In genomic region chr2:160417745-160418397, GRCh38 we compare ENCODE assay signal across 10 cellular contexts.
DNase-seq lines count a peak whose midpoint lies in the region; ATAC-seq, FAIRE-seq and TF ChIP-seq lines count a peak whose summit lies in the region.
"Had no signal": no experiment of that assay in that cellular context is flagged by ENCODE, and none has a peak within 500 bp of the region (broad histone marks: within the 10 kb centered on the region; RNA-seq: fewer than 3 reads in every experiment).

No MANE protein-coding gene starts in this region.

- peak overlapping the region; percentile 63; the same call in 1 of the 2 replicates for H2AK5ac ChIP-seq in IMR-90 (ENCODE audit: low read depth, low read length)
- no peak overlapping the region for H2AK5ac ChIP-seq in mesenchymal stem cell (ENCODE audit: low read length, severe bottlenecking)

- H2BK5ac ChIP-seq in IMR-90 (ENCODE audit: low read depth, low read length, poor library complexity, severe bottlenecking) (peak overlapping the region; percentile 33), mesenchymal stem cell (ENCODE audit: low read depth, low read length, poor library complexity, severe bottlenecking) (no peak overlapping the region)

- no peak for TF ChIP-seq POLR2A in IMR-90 (IDR thresholded peaks at IDR 0.05; ENCODE audit: low read depth, low read length)

- peaks cover 9% of the 10 kb centered on the region for H3K9me1 ChIP-seq in IMR-90 (ENCODE audit: insufficient read depth, low read length)

- H3K36me3 ChIP-seq in CD8-positive, alpha-beta T cell (ENCODE audit: insufficient read depth, low read length) = no peaks in the 10 kb centered on the region
- H3K36me3 ChIP-seq in IMR-90 (ENCODE audit: control insufficient read depth, insufficient read depth, low read length) (no peaks in the 10 kb centered on the region), astrocyte (ENCODE audit: insufficient read depth, low read length) (no peaks in the 10 kb centered on the region), mesenchymal stem cell (ENCODE audit: control insufficient read depth in 1 of 2, insufficient read depth in 2 of 2, low read depth in 1 of 2, low read length in 2 of 2) (peaks cover 0 to 10% of the 10 kb centered on the region in 2 experiments)
- H3K36me3 ChIP-seq: esophagus squamous epithelium had no signal

- peaks cover 12 to 47% of the 10 kb centered on the region in 2 experiments; a peak in 3 of 4 replicates for H3K79me1 ChIP-seq in IMR-90 (ENCODE audit: low read depth in 1 of 2, low read length in 2 of 2)
- H3K79me1 ChIP-seq in mesenchymal stem cell (replicated peaks; ENCODE audit: low read length, poor library complexity, severe bottlenecking) = peaks cover 8% of the 10 kb centered on the region

- H4K20me1 ChIP-seq in IMR-90 (ENCODE audit: insufficient read depth, low read length) = peaks cover 8% of the 10 kb centered on the region; the same call in 1 of the 2 replicates
- no peaks in the 10 kb centered on the region for H4K20me1 ChIP-seq in astrocyte (ENCODE audit: insufficient read depth, low read length)

- TF ChIP-seq CTCF in CD8-positive, alpha-beta T cell (IDR thresholded peaks at IDR 0.05) = no peak
- no peak for TF ChIP-seq CTCF in IMR-90 (conservative IDR thresholded peaks at IDR 0.05; ENCODE audit: low read depth, low read length)
- TF ChIP-seq CTCF in astrocyte (IDR thresholded peaks at IDR 0.05; ENCODE audit: insufficient read depth, low read depth, low read length) = no peak

- H3K36me3 Mint-ChIP-seq in CD8-positive, alpha-beta T cell = no peaks in the 10 kb centered on the region
- H3K36me3 Mint-ChIP-seq in astrocyte (ENCODE audit: low read depth, unreplicated experiment) = peaks cover 4% of the 10 kb centered on the region

- H3K4me3 Mint-ChIP-seq in CD8-positive, alpha-beta T cell = no peak overlapping the region
- H3K4me3 Mint-ChIP-seq in astrocyte (ENCODE audit: unreplicated experiment) = no peak overlapping the region

- H3K18ac ChIP-seq in IMR-90 (ENCODE audit: low read depth, low read length) = peak overlapping the region; percentile 88; the same call in 1 of the 2 replicates
- H3K18ac ChIP-seq in mesenchymal stem cell (ENCODE audit: low read depth in 1 of 2, low read length in 2 of 2) = no peak overlapping the region

- no peaks in the 10 kb centered on the region for H3K27me3 ChIP-seq in CD8-positive, alpha-beta T cell (ENCODE audit: insufficient read depth, low read length)
- H3K27me3 ChIP-seq in IMR-90 (ENCODE audit: control insufficient read depth, insufficient read depth, low read length) = no peaks in the 10 kb centered on the region
- H3K27me3 ChIP-seq in astrocyte (ENCODE audit: insufficient read depth, low read length) = no peaks in the 10 kb centered on the region
- H3K27me3 ChIP-seq in mesenchymal stem cell (ENCODE audit: control insufficient read depth in 1 of 2, insufficient read depth in 1 of 2, low read length in 2 of 2) = no peaks in the 10 kb centered on the region
- H3K27me3 ChIP-seq: esophagus squamous epithelium had no signal

- 80% methylated on average over 1 of the region's 6 CpGs; no CpG with 5 or more reads in 1 of the 2 experiments for WGBS in IMR-90 (ENCODE audit: extremely low coverage in 2 of 2, insufficient read length in 1 of 2), 2 experiments
- 22% methylated on average over 2 of the region's 6 CpGs for WGBS in mesenchymal stem cell

- H4K91ac ChIP-seq in IMR-90 (ENCODE audit: insufficient read depth, low read depth, low read length) (0 out of 2 replicates have a peak overlapping the region, but pooled peaks have one; percentile 61), mesenchymal stem cell (ENCODE audit: low read length) (no peak overlapping the region)

- intact Hi-C loops in CD8-positive, alpha-beta T cell (cut with DNase I, micrococcal nuclease) = no loop called here
- intact Hi-C loops in IMR-90 (cut with micrococcal nuclease) = no loop called here

- dilution Hi-C loops in IMR-90 (cut with HindIII; ENCODE audit: low sequenced_read_pairs, unreplicated experiment) = no loop called here

- no peaks in the 10 kb centered on the region for H3K27me3 Mint-ChIP-seq in CD8-positive, alpha-beta T cell (ENCODE audit: low read depth)
- H3K27me3 Mint-ChIP-seq in astrocyte (ENCODE audit: low read depth, unreplicated experiment) = no peaks in the 10 kb centered on the region

- no peaks in the 10 kb centered on the region for H3K9me3 Mint-ChIP-seq in CD8-positive, alpha-beta T cell
- no peaks in the 10 kb centered on the region for H3K9me3 Mint-ChIP-seq in astrocyte (ENCODE audit: unreplicated experiment)

- no peak overlapping the region for H3K27ac ChIP-seq in CD8-positive, alpha-beta T cell (ENCODE audit: low read depth, low read length)
- H3K27ac ChIP-seq in IMR-90 (ENCODE audit: insufficient read depth, low read length) (peak overlapping the region; percentile 50), astrocyte (ENCODE audit: low read depth, low read length) (peak overlapping the region; percentile 77), mesenchymal stem cell (ENCODE audit: low read length, poor library complexity, severe bottlenecking) (peak overlapping the region; percentile 74)
- H3K27ac ChIP-seq: esophagus squamous epithelium had no signal

- in situ Hi-C loops in IMR-90 (cut with MboI; ENCODE audit: low sequenced_read_pairs) = loop anchor here (10.0 kb wide), 1 partner anchor 547 kb away; no protein-coding TSS in a partner anchor

- H3K4ac ChIP-seq in IMR-90 (ENCODE audit: low read depth, low read length) (peak overlapping the region; percentile 68), mesenchymal stem cell (ENCODE audit: low read depth in 1 of 2, low read length in 2 of 2) (peak overlapping the region in 1 of 2 experiments; percentile 75)

- peak in 2 of 7 experiments; percentile 15 to 36 for DNase-seq in CD8-positive, alpha-beta T cell
- DNase-seq in IMR-90 (peak; percentile 95), astrocyte (ENCODE audit: low read depth) (peak; percentile 97), mesenchymal stem cell (peak; percentile 96)
- DNase-seq: esophagus squamous epithelium had no signal

- peak overlapping the region; percentile 5; the same call in 1 of the 2 replicates for H2BK20ac ChIP-seq in IMR-90 (ENCODE audit: low read depth, low read length)

- ATAC-seq in CD8-positive, alpha-beta T cell = peak; percentile 85
- ATAC-seq in IMR-90 (ENCODE audit: low read depth) (peak; percentile 57), HG03354 (IDR thresholded peaks at IDR 0.05; ENCODE audit: poor library complexity, severe bottlenecking, unreplicated experiment) (no peak), GM21529 (IDR thresholded peaks at IDR 0.05; ENCODE audit: unreplicated experiment) (no peak), GM18511 (IDR thresholded peaks at IDR 0.05; ENCODE audit: unreplicated experiment) (no peak), HG03565 (IDR thresholded peaks at IDR 0.05; ENCODE audit: unreplicated experiment) (no peak)
- ATAC-seq: HepG2 had no signal

- peak overlapping the region in 1 of 2 experiments; percentile 24 for H2BK12ac ChIP-seq in mesenchymal stem cell (ENCODE audit: low read length in 2 of 2)

- H2BK120ac ChIP-seq in IMR-90 (ENCODE audit: low read depth, low read length) (peak overlapping the region; percentile 12; the same call in 1 of the 2 replicates), mesenchymal stem cell (ENCODE audit: low read depth, low read length) (no peak overlapping the region)

- POLR2A ChIA-PET in CD8-positive, alpha-beta T cell (lab: Charles Lee) = no interaction called here
- POLR2A ChIA-PET in IMR-90 (lab: Charles Lee; ENCODE audit: unreplicated experiment) = no interaction called here

- no peaks in the 10 kb centered on the region for H3K9me3 ChIP-seq in CD8-positive, alpha-beta T cell (ENCODE audit: low read length)
- H3K9me3 ChIP-seq in IMR-90 (ENCODE audit: control insufficient read depth, insufficient read depth, low read length) = no peaks in the 10 kb centered on the region
- no peaks in the 10 kb centered on the region for H3K9me3 ChIP-seq in astrocyte (ENCODE audit: insufficient read depth, low read depth, low read length)
- no peaks in the 10 kb centered on the region for H3K9me3 ChIP-seq in mesenchymal stem cell (ENCODE audit: control insufficient read depth, low read length)
- H3K9me3 ChIP-seq: esophagus squamous epithelium had no signal

- FAIRE-seq in astrocyte (lab: Jason Lieb, UNC) = peak; percentile 97
- FAIRE-seq: HepG2 had no signal

- H2AFZ ChIP-seq in IMR-90 (replicated peaks; ENCODE audit: low read length, poor library complexity) (no peak overlapping the region), astrocyte (ENCODE audit: low read depth, low read length) (no peak overlapping the region), mesenchymal stem cell (ENCODE audit: low read depth, low read length) (no peak overlapping the region)

- H3K4me3 ChIP-seq in CD8-positive, alpha-beta T cell (ENCODE audit: low read depth, low read length) = no peak overlapping the region
- H3K4me3 ChIP-seq in IMR-90 (ENCODE audit: insufficient read depth, low read depth, low read length) (no peak overlapping the region), astrocyte (ENCODE audit: insufficient read depth, low read depth, low read length) (no peak overlapping the region), mesenchymal stem cell (ENCODE audit: insufficient read depth in 1 of 2, low read depth in 1 of 2, low read length in 2 of 2) (peak overlapping the region in 1 of 2 experiments; percentile 56)
- H3K4me3 ChIP-seq: esophagus squamous epithelium had no signal

- peak overlapping the region; percentile 64 for H4K5ac ChIP-seq in IMR-90 (ENCODE audit: low read depth, low read length)

- no peak for TF ChIP-seq RAD21 in IMR-90 (IDR thresholded peaks at IDR 0.05; ENCODE audit: low read length)

- peak overlapping the region; percentile 58; the same call in 1 of the 2 replicates for H3K56ac ChIP-seq in IMR-90 (ENCODE audit: extremely low read depth, insufficient read depth, low read length)

- H3K23ac ChIP-seq in IMR-90 (ENCODE audit: low read depth, low read length) = 0 out of 2 replicates have a peak overlapping the region, but pooled peaks have one; percentile 36
- H3K23ac ChIP-seq in mesenchymal stem cell (ENCODE audit: low read length in 2 of 2) = no peak overlapping the region

- H4K8ac ChIP-seq in IMR-90 (ENCODE audit: low read depth in 2 of 2, low read length in 2 of 2) (peak overlapping the region in 1 of 2 experiments; percentile 7; a peak in 1 of 4 replicates), mesenchymal stem cell (ENCODE audit: low read length) (no peak overlapping the region)

- peak overlapping the region; percentile 81 for H3K4me2 ChIP-seq in IMR-90 (ENCODE audit: low read depth, low read length)
- peak overlapping the region; percentile 67 for H3K4me2 ChIP-seq in astrocyte (ENCODE audit: low read length)
- no peak overlapping the region for H3K4me2 ChIP-seq in mesenchymal stem cell (ENCODE audit: low read length, poor library complexity, severe bottlenecking)

- H2BK15ac ChIP-seq in IMR-90 (ENCODE audit: low read depth, low read length) (peak overlapping the region; percentile 3; the same call in 1 of the 3 replicates), mesenchymal stem cell (ENCODE audit: low read depth, poor library complexity, severe bottlenecking) (no peak overlapping the region)

- H3K14ac ChIP-seq in IMR-90 (replicated peaks; ENCODE audit: low read depth, low read length) (peak overlapping the region; percentile 38; the same call in 1 of the 2 replicates), mesenchymal stem cell (ENCODE audit: low read length in 2 of 2) (no peak overlapping the region)

- peaks cover 26% of the 10 kb centered on the region for H3K4me1 ChIP-seq in CD8-positive, alpha-beta T cell (ENCODE audit: insufficient read depth, low read length)
- peaks cover 13% of the 10 kb centered on the region for H3K4me1 ChIP-seq in IMR-90 (ENCODE audit: control insufficient read depth, insufficient read depth, low read length)
- H3K4me1 ChIP-seq in astrocyte (ENCODE audit: insufficient read depth, low read length) = peaks cover 32% of the 10 kb centered on the region
- H3K4me1 ChIP-seq in mesenchymal stem cell (ENCODE audit: control insufficient read depth, insufficient read depth, low read depth, low read length) = no peaks in the 10 kb centered on the region

- no peak overlapping the region for H2AK9ac ChIP-seq in IMR-90 (replicated peaks; ENCODE audit: low read depth, low read length, poor library complexity)

- H3K9ac ChIP-seq in IMR-90 (ENCODE audit: low read depth, low read length) (no peak overlapping the region), astrocyte (ENCODE audit: low read length) (peak overlapping the region; percentile 58), mesenchymal stem cell (ENCODE audit: low read length) (peak overlapping the region; percentile 88)

- peak overlapping the region; percentile 24 for H3K27ac Mint-ChIP-seq in CD8-positive, alpha-beta T cell
- H3K27ac Mint-ChIP-seq in astrocyte (ENCODE audit: unreplicated experiment) = peak overlapping the region; percentile 60

- no TSS peak for BruUV-seq in IMR-90 (replicated peaks; lab: Mats Ljungman, UMichigan)

- CTCF ChIA-PET in CD8-positive, alpha-beta T cell (lab: Charles Lee) = interaction anchor here (0.6 kb wide), 1 partner anchor 1528 kb away, joined by 3 read pairs; no protein-coding TSS in a partner anchor
- CTCF ChIA-PET in IMR-90 (lab: Yijun Ruan, JAX) = interaction anchor here (0.6 kb wide), 1 partner anchor 96 kb away, joined by 3 read pairs; no protein-coding TSS in a partner anchor

- peaks cover 64% of the 10 kb centered on the region for H3K4me1 Mint-ChIP-seq in CD8-positive, alpha-beta T cell (ENCODE audit: low read depth)
- H3K4me1 Mint-ChIP-seq in astrocyte (ENCODE audit: low read depth, unreplicated experiment) = peaks cover 60% of the 10 kb centered on the region

- peaks cover 21% of the 10 kb centered on the region for H3K79me2 ChIP-seq in astrocyte (ENCODE audit: insufficient read depth, low read length)

Comparison
In these comparisons a context has a peak if more than half of its experiments do, and no peak if none do; other contexts are left out.
1. ATAC-seq: peak in CD8-positive, alpha-beta T cell (single experiment) and IMR-90 (single experiment); none in HG03354 (single experiment), GM21529 (single experiment), GM18511 (single experiment) and HG03565 (single experiment).